Comparison of ENCODE assay signal across 13 cellular contexts in genomic region chr21:18840239-18840638, GRCh38.
A peak's percentile ranks its signal among the peaks of the same experiment; 100 is the strongest.
DNase-seq lines count a peak whose midpoint lies in the region; ATAC-seq and TF ChIP-seq lines count a peak whose summit lies in the region.
"Had no signal": no experiment of that assay in that cellular context is flagged by ENCODE, and none has a peak within 500 bp of the region (broad histone marks: within the 10 kb centered on the region; RNA-seq: fewer than 3 reads in every experiment).

No MANE protein-coding gene starts in this region.

- H3K79me2 ChIP-seq in PC-3 (ENCODE audit: low read length) = no peaks in the 10 kb centered on the region

- H3K36me3 ChIP-seq in Caco-2 (ENCODE audit: control insufficient read depth, insufficient read depth, low read length) (no peaks in the 10 kb centered on the region), PC-3 (ENCODE audit: low read depth, low read length) (no peaks in the 10 kb centered on the region), testis (ENCODE audit: low read depth, missing control alignments) (no peaks in the 10 kb centered on the region)
- H3K36me3 ChIP-seq: SJSA1 had no signal

- H3K4me1 ChIP-seq in Caco-2 = no peaks in the 10 kb centered on the region
- no peaks in the 10 kb centered on the region; the same call in 1 of the 2 replicates for H3K4me1 ChIP-seq in PC-3 (ENCODE audit: insufficient read depth, low read length)
- H3K4me1 ChIP-seq in testis = no peaks in the 10 kb centered on the region
- H3K4me1 ChIP-seq: SJSA1 had no signal

- ATAC-seq in PC-3 = peak; percentile 59
- ATAC-seq: activated T-cell treated with anti-CD3 and anti-CD28 coated beads, Interleukin-2, amount 50 U/mL, for 72 hours; esophagus mucosa had no signal

- peak in 1 of 2 experiments; percentile 16 for DNase-seq in Caco-2
- no peak for DNase-seq in HFFc6
- peak; percentile 75 for DNase-seq in PC-3
- DNase-seq in erythroblast (lab: John Stamatoyannopoulos, UW) = peak; percentile 1 to 11
- DNase-seq in activated CD8-positive, alpha-beta memory T cell treated with anti-CD3 and anti-CD28 coated beads, Interleukin-2, amount 50 U/mL, for 48 hours = no peak
- DNase-seq in testis = no peak
- no peak for DNase-seq in activated gamma-delta T cell treated with Interleukin-2 at 50 U/mL for 16 hours
- no peak for DNase-seq in NCI-H1930 (lab: John Stamatoyannopoulos, UW)
- DNase-seq: activated T-cell treated with anti-CD3 and anti-CD28 coated beads, Interleukin-2, amount 50 U/mL, for 72 hours; midbrain; stimulated activated CD4-positive, alpha-beta T cell treated with anti-CD3 and anti-CD28 coated beads, Interleukin-4, amount 100 ng/mL, for 1 hour had no signal

- H4K20me1 ChIP-seq in PC-3 (ENCODE audit: low read length) = no peaks in the 10 kb centered on the region

- TF ChIP-seq POLR2A in erythroblast (IDR thresholded peaks at IDR 0.05; ENCODE audit: low read length) (no peak), testis (IDR thresholded peaks at IDR 0.05) (no peak)

- H3K27me3 Mint-ChIP-seq in Caco-2 (ENCODE audit: insufficient read depth, unreplicated experiment) (no peaks in the 10 kb centered on the region), HFFc6 (ENCODE audit: insufficient read depth) (no peaks in the 10 kb centered on the region)

- CTCF ChIA-PET in Caco-2 (lab: Charles Lee) (no interaction called here), PC-3 (lab: Charles Lee) (no interaction called here)

- no peak overlapping the region for H3K27ac ChIP-seq in PC-3 (ENCODE audit: low read length)
- H3K27ac ChIP-seq in testis = no peak overlapping the region
- H3K27ac ChIP-seq: SJSA1 had no signal

- no peaks in the 10 kb centered on the region for H3F3A ChIP-seq in PC-3 (ENCODE audit: low read length, unreplicated experiment)

- H3K27me3 ChIP-seq in Caco-2 (replicated peaks; ENCODE audit: control insufficient read depth, insufficient read depth, low read length) = no peaks in the 10 kb centered on the region
- H3K27me3 ChIP-seq in PC-3 (ENCODE audit: low read length) = no peaks in the 10 kb centered on the region
- no peaks in the 10 kb centered on the region for H3K27me3 ChIP-seq in testis
- H3K27me3 ChIP-seq: SJSA1 had no signal

- H3K9me3 Mint-ChIP-seq in Caco-2 (ENCODE audit: unreplicated experiment) = peaks cover 28% of the 10 kb centered on the region
- H3K9me3 Mint-ChIP-seq in HFFc6 = peaks cover 58% of the 10 kb centered on the region

- H3K36me3 Mint-ChIP-seq in Caco-2 (ENCODE audit: insufficient read depth, unreplicated experiment) (no peaks in the 10 kb centered on the region), HFFc6 (ENCODE audit: low read depth) (no peaks in the 10 kb centered on the region)

- H3K4me1 Mint-ChIP-seq in Caco-2 (ENCODE audit: low read depth, unreplicated experiment) = no peaks in the 10 kb centered on the region
- no peaks in the 10 kb centered on the region for H3K4me1 Mint-ChIP-seq in HFFc6 (ENCODE audit: low read depth)

- no peak overlapping the region for H3K4me2 ChIP-seq in PC-3 (ENCODE audit: low read length)

- H3K9me3 ChIP-seq in Caco-2 = peaks cover 3% of the 10 kb centered on the region; the same call in 1 of the 2 replicates
- no peaks in the 10 kb centered on the region for H3K9me3 ChIP-seq in PC-3 (ENCODE audit: low read length)
- H3K9me3 ChIP-seq in testis = no peaks in the 10 kb centered on the region

- BruUV-seq in Caco-2 (replicated peaks; lab: Mats Ljungman, UMichigan) (no TSS peak), PC-3 (replicated peaks; lab: Mats Ljungman, UMichigan) (no TSS peak)

- no peaks in the 10 kb centered on the region for H3K9me2 ChIP-seq in PC-3 (replicated peaks; ENCODE audit: low read length)

- no peak overlapping the region for H3K9ac ChIP-seq in PC-3 (ENCODE audit: low read length)

- POLR2A ChIA-PET in Caco-2 (lab: Charles Lee) = no interaction called here
- POLR2A ChIA-PET in PC-3 (lab: Charles Lee; ENCODE audit: unreplicated experiment) = interaction anchor here (0.6 kb wide), 1 partner anchor 63 kb away, joined by 4 read pairs; no protein-coding TSS in a partner anchor

- no peak overlapping the region for H3K4me3 Mint-ChIP-seq in Caco-2 (ENCODE audit: unreplicated experiment)
- no peak overlapping the region for H3K4me3 Mint-ChIP-seq in HFFc6
- H3K4me3 Mint-ChIP-seq: activated T-cell treated with anti-CD3 and anti-CD28 coated beads, Interleukin-2, amount 50 U/mL, for 72 hours had no signal

- 64 to 89% methylated on average over 1 of the region's 1 CpG for WGBS in testis, 2 donors

- peak; percentile 24 to 33 for TF ChIP-seq CTCF in Caco-2 (IDR thresholded peaks at IDR 0.05; ENCODE audit: insufficient read depth in 1 of 2, low read depth in 1 of 2, low read length in 1 of 2, severe bottlenecking in 1 of 2, unreplicated experiment in 1 of 2)
- TF ChIP-seq CTCF in HFFc6 (IDR thresholded peaks at IDR 0.05) = peak; percentile 33; the same call in 1 of the 2 replicates
- peak; percentile 63 for TF ChIP-seq CTCF in PC-3 (conservative IDR thresholded peaks at IDR 0.05; ENCODE audit: low read depth, low read length)
- no peak for TF ChIP-seq CTCF in testis (IDR thresholded peaks at IDR 0.05)

- H2AFZ ChIP-seq in PC-3 (ENCODE audit: low read length) = peak overlapping the region; percentile 30

- no peak overlapping the region for H3K27ac Mint-ChIP-seq in Caco-2 (ENCODE audit: unreplicated experiment)
- H3K27ac Mint-ChIP-seq in HFFc6 = no peak overlapping the region
- H3K27ac Mint-ChIP-seq: activated T-cell treated with anti-CD3 and anti-CD28 coated beads, Interleukin-2, amount 50 U/mL, for 72 hours had no signal

- intact Hi-C loops in Caco-2 (cut with micrococcal nuclease; ENCODE audit: unreplicated experiment) = no loop called here
- intact Hi-C loops in PC-3 (cut with micrococcal nuclease) = no loop called here
- intact Hi-C loops in testis (cut with DNase I; ENCODE audit: low total_unique reads) = no loop called here

- H3K4me3 ChIP-seq in Caco-2 (ENCODE audit: low read depth, low read length) (no peak overlapping the region), PC-3 (ENCODE audit: low read length) (no peak overlapping the region), testis (no peak overlapping the region)
- H3K4me3 ChIP-seq: SJSA1 had no signal

Comparison
In these comparisons a context has a peak if more than half of its experiments do, and no peak if none do; other contexts are left out.
1. DNase-seq: peak in PC-3 (single experiment) and erythroblast (2 of 2); none in HFFc6 (single experiment), activated CD8-positive, alpha-beta memory T cell treated with anti-CD3 and anti-CD28 coated beads, Interleukin-2, amount 50 U/mL, for 48 hours (single experiment), testis (single experiment), activated gamma-delta T cell treated with Interleukin-2 at 50 U/mL for 16 hours (single experiment) and NCI-H1930 (0 of 2).
2. CTCF ChIP-seq: peak in Caco-2 (2 of 2), HFFc6 (single experiment) and PC-3 (single experiment); none in testis (0 of 3).